In genomic region chr2:201522965-201523364, GRCh38 we compare ENCODE assay signal across 26 cellular contexts.
"Had no signal": no experiment of that assay in that cellular context is flagged by ENCODE, and none has a peak within 500 bp of the region (broad histone marks: within the 10 kb centered on the region; RNA-seq: fewer than 3 reads in every experiment).

No MANE protein-coding gene starts in this region.

- H3K36me3 ChIP-seq: colonic mucosa, esophagus squamous epithelium, gastrocnemius medialis, heart right ventricle, left lung, lower lobe of right lung had no signal

- H3K9me3 ChIP-seq: colonic mucosa, gastrocnemius medialis, lower lobe of right lung had no signal

- H3K27ac ChIP-seq: colonic mucosa, epithelial cell of prostate, esophagus squamous epithelium, gastrocnemius medialis, heart right ventricle, left lung, lower lobe of right lung had no signal

- H3K27me3 ChIP-seq: colonic mucosa, esophagus squamous epithelium, gastrocnemius medialis, heart right ventricle, left lung had no signal

- H3K4me1 Mint-ChIP-seq: endodermal cell, mesothelial cell of epicardium had no signal

- H3K27ac Mint-ChIP-seq: dendritic cell treated with granulocyte-macrophage colony-stimulating factor and Interleukin-4, amounts not matched to agents 40 ng/mL and 50 ng/mL, for 4 days; effector memory CD8-positive, alpha-beta T cell; endodermal cell; mesothelial cell of epicardium had no signal

- H3K27me3 Mint-ChIP-seq: dendritic cell treated with granulocyte-macrophage colony-stimulating factor and Interleukin-4, amounts not matched to agents 40 ng/mL and 50 ng/mL, for 4 days had no signal

- FAIRE-seq: endometrium, islet of Langerhans, keratinocyte had no signal

- H3K4me3 ChIP-seq: colonic mucosa, esophagus squamous epithelium, gastrocnemius medialis, heart right ventricle, left lung, lower lobe of right lung, mucosa of descending colon had no signal

- H3K36me3 Mint-ChIP-seq: mesothelial cell of epicardium had no signal

- H3K4me3 Mint-ChIP-seq: dendritic cell treated with granulocyte-macrophage colony-stimulating factor and Interleukin-4, amounts not matched to agents 40 ng/mL and 50 ng/mL, for 4 days; effector memory CD8-positive, alpha-beta T cell; endodermal cell; mesothelial cell of epicardium had no signal

- ATAC-seq: effector memory CD8-positive, alpha-beta T cell; esophagus mucosa; gastrocnemius medialis; heart right ventricle; left cardiac atrium; left lung; left ventricle myocardium superior; lower lobe of right lung; mucosa of descending colon had no signal

- DNase-seq: colonic mucosa; cortex of kidney; effector CD8-positive, alpha-beta T cell; effector memory CD8-positive, alpha-beta T cell; endodermal cell; erythroblast; esophagus squamous epithelium; foreskin melanocyte; gastrocnemius medialis; glutamatergic neuron; head of caudate nucleus; heart right ventricle; hippocampal formation; left cardiac atrium; left lung; left ventricle myocardium superior; lower lobe of right lung; mesenchymal stem cell; mucosa of descending colon had no signal

- H3K4me1 ChIP-seq: colonic mucosa, esophagus squamous epithelium, gastrocnemius medialis, heart right ventricle, left lung, lower lobe of right lung had no signal
